In the genomic region with DNA sequence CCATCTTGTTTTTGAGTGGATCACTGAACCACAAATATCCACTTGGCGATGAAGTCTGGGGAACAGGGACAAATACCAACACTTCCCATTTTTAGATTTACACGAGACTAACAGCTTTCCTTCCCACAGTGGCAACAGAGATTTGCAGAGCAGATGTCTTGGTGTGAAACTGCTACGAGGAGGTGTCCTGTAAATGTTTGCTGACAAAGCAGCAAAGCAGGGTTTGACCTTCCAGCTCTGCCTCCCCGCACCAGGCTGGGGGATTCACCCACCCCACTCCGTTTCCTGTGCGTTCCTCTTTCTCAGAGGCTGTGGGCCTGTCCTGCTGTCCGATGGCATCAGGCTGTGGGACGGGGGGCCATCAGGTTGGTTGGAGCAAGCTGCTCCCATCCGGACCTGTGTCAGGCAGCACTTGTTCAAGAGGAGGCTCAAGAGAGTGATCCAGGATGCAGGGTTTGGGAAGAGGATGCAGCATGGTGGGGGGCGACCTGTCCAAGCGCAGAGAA, we compare ENCODE assay signal across 14 cellular contexts. TPM values are rescaled to one million over a fixed set of nuclear protein-coding genes. Genes with fewer than 3 reads are reported as not detected.
DNase-seq lines count a peak whose midpoint lies in the region; ATAC-seq and TF ChIP-seq lines count a peak whose summit lies in the region.
"Had no signal": no experiment of that assay in that cellular context is flagged by ENCODE, and none has a peak within 500 bp of the region (broad histone marks: within the 10 kb centered on the region; RNA-seq: fewer than 3 reads in every experiment).

No MANE protein-coding gene starts in this region.

- 89 to 90% methylated on average over 11 of the region's 11 CpGs for WGBS in sigmoid colon, 2 donors

- H3K36me3 Mint-ChIP-seq in glutamatergic neuron (ENCODE audit: unreplicated experiment) = no peaks in the 10 kb centered on the region
- H3K36me3 Mint-ChIP-seq: activated naive CD4-positive, alpha-beta T cell treated with anti-CD3 and anti-CD28 coated beads, Interleukin-2, amount 50 U/mL, for 24 hours; stimulated activated effector memory CD8-positive, alpha-beta T cell treated with anti-CD3 and anti-CD28 coated beads, Interleukin-12 subunit alpha, Interleukin-12 subunit beta, amount 100 ng/mL, for 72 hours had no signal

- intact Hi-C loops in sigmoid colon (cut with DNase I) = loop anchor here (5.0 kb wide), 2 partner anchors 59 to 104 kb away; no protein-coding TSS in a partner anchor

- peak; percentile 28 for DNase-seq in NCI-H510A treated with DMSO at 0.1 percent for 48 hours (lab: John Stamatoyannopoulos, UW)
- no peak for DNase-seq in NCI-H510A (lab: John Stamatoyannopoulos, UW)
- DNase-seq in MV-4-11 (lab: John Stamatoyannopoulos, UW) = peak; percentile 16
- no peak for DNase-seq in glutamatergic neuron
- DNase-seq in sigmoid colon = peak; percentile 61
- DNase-seq in NCI-H2171 treated with DMSO at 0.1 percent for 48 hours (lab: John Stamatoyannopoulos, UW) = no peak
- DNase-seq: central memory CD4-positive, alpha-beta T cell had no signal

- H3K9me3 ChIP-seq in sigmoid colon = no peaks in the 10 kb centered on the region
- H3K9me3 ChIP-seq: vagina had no signal

- ATAC-seq in HG03354 (IDR thresholded peaks at IDR 0.05; ENCODE audit: poor library complexity, severe bottlenecking, unreplicated experiment) = no peak
- ATAC-seq in GM21360 (IDR thresholded peaks at IDR 0.05; ENCODE audit: unreplicated experiment) = no peak
- ATAC-seq: activated CD4-positive, CD25-positive, alpha-beta regulatory T cell treated with anti-CD3 and anti-CD28 coated beads, Interleukin-2, amount 50 U/mL, for 24 hours had no signal

- H3K36me3 ChIP-seq in sigmoid colon = no peaks in the 10 kb centered on the region
- H3K36me3 ChIP-seq: vagina had no signal

- H3K27me3 Mint-ChIP-seq in glutamatergic neuron (ENCODE audit: unreplicated experiment) = peaks cover 7% of the 10 kb centered on the region
- H3K27me3 Mint-ChIP-seq: activated naive CD4-positive, alpha-beta T cell treated with anti-CD3 and anti-CD28 coated beads, Interleukin-2, amount 50 U/mL, for 24 hours had no signal

- no peak for TF ChIP-seq POLR2A in sigmoid colon (IDR thresholded peaks at IDR 0.05)

- peaks cover 6% of the 10 kb centered on the region for H3K9me3 Mint-ChIP-seq in glutamatergic neuron (ENCODE audit: unreplicated experiment)
- H3K9me3 Mint-ChIP-seq: activated naive CD4-positive, alpha-beta T cell treated with anti-CD3 and anti-CD28 coated beads, Interleukin-2, amount 50 U/mL, for 24 hours had no signal

- H3K4me3 ChIP-seq in sigmoid colon = peak overlapping the region in 1 of 4 donors; percentile 60
- H3K4me3 ChIP-seq: K562 had no signal

- no peaks in the 10 kb centered on the region for H3K27me3 ChIP-seq in sigmoid colon
- H3K27me3 ChIP-seq: vagina had no signal

- peaks cover 0 to 37% (median 21%) of the 10 kb centered on the region in 4 donors for H3K4me1 ChIP-seq in sigmoid colon

- no peak overlapping the region for H3K27ac Mint-ChIP-seq in glutamatergic neuron (ENCODE audit: unreplicated experiment)
- H3K27ac Mint-ChIP-seq: activated naive CD4-positive, alpha-beta T cell treated with anti-CD3 and anti-CD28 coated beads, Interleukin-2, amount 50 U/mL, for 24 hours; stimulated activated effector memory CD8-positive, alpha-beta T cell treated with anti-CD3 and anti-CD28 coated beads, Interleukin-12 subunit alpha, Interleukin-12 subunit beta, amount 100 ng/mL, for 72 hours had no signal

- TF ChIP-seq CTCF in glutamatergic neuron (IDR thresholded peaks at IDR 0.05; ENCODE audit: partially characterized antibody, unreplicated experiment) = no peak
- TF ChIP-seq CTCF in sigmoid colon (IDR thresholded peaks at IDR 0.05) = no peak

- H3K4me1 Mint-ChIP-seq in glutamatergic neuron (ENCODE audit: low read depth, unreplicated experiment) = peaks cover 13% of the 10 kb centered on the region
- H3K4me1 Mint-ChIP-seq: activated naive CD4-positive, alpha-beta T cell treated with anti-CD3 and anti-CD28 coated beads, Interleukin-2, amount 50 U/mL, for 24 hours; stimulated activated effector memory CD8-positive, alpha-beta T cell treated with anti-CD3 and anti-CD28 coated beads, Interleukin-12 subunit alpha, Interleukin-12 subunit beta, amount 100 ng/mL, for 72 hours had no signal

- no peak for TF ChIP-seq EP300 in sigmoid colon (IDR thresholded peaks at IDR 0.05)

- H3K27ac ChIP-seq in sigmoid colon = peak overlapping the region in 3 of 4 donors; percentile 79 to 86 (median 83)
- H3K27ac ChIP-seq: vagina had no signal

- peak overlapping the region; percentile 20 for H3K4me3 Mint-ChIP-seq in glutamatergic neuron (ENCODE audit: unreplicated experiment)
- H3K4me3 Mint-ChIP-seq: activated naive CD4-positive, alpha-beta T cell treated with anti-CD3 and anti-CD28 coated beads, Interleukin-2, amount 50 U/mL, for 24 hours had no signal

RNA-seq across cellular contexts. Expression of gene RGS3, which starts 0.7 kb away (rescaled TPM):
- total RNA-seq in glutamatergic neuron (ENCODE audit: unreplicated experiment) (18.9 TPM), sigmoid colon (10 to 100 TPM; 26.9 to 50.7 (median 42.0) TPM)
- polyA plus RNA-seq in sigmoid colon = 10 to 100 TPM; 32.4 to 43.6 (median 32.6) TPM

RNA-seq across cellular contexts. Expression of gene C9orf43, which starts 52.3 kb away (rescaled TPM):
- total RNA-seq in glutamatergic neuron (ENCODE audit: unreplicated experiment) (0.47 TPM), sigmoid colon (under 1 TPM in 3 of 4 donors, not detected in 1; 0.36 to 0.68 (median 0.55) TPM)
- under 1 TPM in 2 of 3 donors, not detected in 1; 0.20 to 0.60 TPM for polyA plus RNA-seq in sigmoid colon
- total RNA-seq: vagina had no signal

RNA-seq across cellular contexts. Expression of gene POLE3, which starts 52.4 kb away (rescaled TPM):
- total RNA-seq in glutamatergic neuron (ENCODE audit: unreplicated experiment) (22.3 TPM), sigmoid colon (10 to 100 TPM; 24.9 to 45.6 (median 39.1) TPM)
- polyA plus RNA-seq in sigmoid colon = 10 to 100 TPM; 25.2 to 49.2 (median 27.0) TPM

Comparison
In these comparisons a context has a peak if more than half of its experiments do, and no peak if none do; other contexts are left out.
1. DNase-seq: peak in NCI-H510A treated with DMSO at 0.1 percent for 48 hours (single experiment), MV-4-11 (single experiment) and sigmoid colon (single experiment); none in NCI-H510A (single experiment), glutamatergic neuron (single experiment) and NCI-H2171 treated with DMSO at 0.1 percent for 48 hours (single experiment).